In genomic region chr13:77337159-77337558, GRCh38 we compare ENCODE assay signal across 30 cellular contexts. TPM values are rescaled to one million over a fixed set of nuclear protein-coding genes. Genes with fewer than 3 reads are reported as not detected.
DNase-seq lines count a peak whose midpoint lies in the region; ATAC-seq, FAIRE-seq and TF ChIP-seq lines count a peak whose summit lies in the region.
"Had no signal": no experiment of that assay in that cellular context is flagged by ENCODE, and none has a peak within 500 bp of the region (broad histone marks: within the 10 kb centered on the region; RNA-seq: fewer than 3 reads in every experiment).

No MANE protein-coding gene starts in this region.

- POLR2A ChIA-PET in PC-9 (lab: Charles Lee; ENCODE audit: unreplicated experiment) (no interaction called here), A673 (lab: Charles Lee; ENCODE audit: low non-redundant PET) (interaction anchor here (0.5 kb wide), 1 partner anchor 447 kb away, joined by 3 read pairs; no protein-coding TSS in a partner anchor)

- H3K4me2 ChIP-seq in PC-9: no peak overlapping the region
- H3K4me2 ChIP-seq in keratinocyte (ENCODE audit: control insufficient read depth, extremely low read depth, insufficient read depth, low read depth, low read length): no peak overlapping the region
- no peak overlapping the region for H3K4me2 ChIP-seq in mesendoderm (ENCODE audit: low read length)

- whole genome bisulfite sequencing in mesendoderm (ENCODE audit: extremely low coverage, insufficient coverage, low lambda C conversion rate): no CpG with 5 or more reads among the region's 3 CpGs

- H3K79me2 ChIP-seq in PC-9 (ENCODE audit: low read depth) (no peaks in the 10 kb centered on the region), keratinocyte (ENCODE audit: control insufficient read depth, insufficient read depth, low read length) (no peaks in the 10 kb centered on the region), mesendoderm (ENCODE audit: control insufficient read depth, insufficient read depth, low read length) (no peaks in the 10 kb centered on the region)

- no peak overlapping the region for H2BK15ac ChIP-seq in mesendoderm (replicated peaks; ENCODE audit: low read depth)

- H3K27ac ChIP-seq in PC-9: no peak overlapping the region
- H3K27ac ChIP-seq in keratinocyte (ENCODE audit: control insufficient read depth, insufficient read depth, low read length): no peak overlapping the region
- no peak overlapping the region for H3K27ac ChIP-seq in A673 (ENCODE audit: low read depth, low read length, poor library complexity, severe bottlenecking)
- H3K27ac ChIP-seq in mesendoderm (ENCODE audit: low read depth, low read length): no peak overlapping the region
- H3K27ac ChIP-seq: left ventricle myocardium inferior, prostate gland, sigmoid colon, SJSA1 had no signal

- no peak overlapping the region for H2AK5ac ChIP-seq in mesendoderm (ENCODE audit: low read length)

- CTCF ChIA-PET in PC-9 (lab: Charles Lee): no interaction called here
- CTCF ChIA-PET in A673 (lab: Charles Lee): no interaction called here

- H3K4me3 ChIP-seq in PC-9: no peak overlapping the region
- H3K4me3 ChIP-seq in keratinocyte (ENCODE audit: control insufficient read depth in 2 of 3, extremely low read depth in 1 of 3, insufficient read depth in 2 of 3, low read depth in 1 of 3, low read length in 3 of 3): no peak overlapping the region
- no peak overlapping the region for H3K4me3 ChIP-seq in A673 (ENCODE audit: low read depth, low read length, poor library complexity, severe bottlenecking)
- no peak overlapping the region for H3K4me3 ChIP-seq in mesendoderm (ENCODE audit: low read length)
- H3K4me3 ChIP-seq: K562, left ventricle myocardium inferior, MG63, prostate gland, sigmoid colon, SJSA1 had no signal

- no peaks in the 10 kb centered on the region for H3K9me1 ChIP-seq in keratinocyte (ENCODE audit: control insufficient read depth, extremely low read depth, insufficient read depth, low read length)

- no peaks in the 10 kb centered on the region for H3K36me3 Mint-ChIP-seq in IgD-negative memory B cell
- H3K36me3 Mint-ChIP-seq in HFFc6 (ENCODE audit: low read depth): no peaks in the 10 kb centered on the region
- H3K36me3 Mint-ChIP-seq: mesothelial cell of epicardium; stimulated activated effector memory CD8-positive, alpha-beta T cell treated with anti-CD3 and anti-CD28 coated beads, Interleukin-12 subunit alpha, Interleukin-12 subunit beta, amount 100 ng/mL, for 72 hours had no signal

- H3K27me3 ChIP-seq in PC-9 (ENCODE audit: insufficient read depth, low read depth) (no peaks in the 10 kb centered on the region), keratinocyte (ENCODE audit: control insufficient read depth, extremely low read depth, insufficient read depth, low read length) (peaks cover 4% of the 10 kb centered on the region), A673 (replicated peaks; ENCODE audit: insufficient read depth, low read depth, low read length, poor library complexity) (no peaks in the 10 kb centered on the region), mesendoderm (ENCODE audit: insufficient read depth, low read length, poor library complexity) (no peaks in the 10 kb centered on the region)
- H3K27me3 ChIP-seq: MG63, sigmoid colon, SJSA1 had no signal

- FAIRE-seq in D721Med (lab: Jason Lieb, UNC) (peak; percentile 11), keratinocyte (lab: Jason Lieb, UNC) (peak; percentile 46)
- FAIRE-seq: astrocyte, H54, K562, TTC549 had no signal

- no peak overlapping the region for H2BK5ac ChIP-seq in mesendoderm (ENCODE audit: low read length)

- H3K9ac ChIP-seq in keratinocyte (ENCODE audit: control insufficient read depth, extremely low read depth, insufficient read depth, low read length) (no peak overlapping the region), mesendoderm (ENCODE audit: low read length) (no peak overlapping the region)

- H3K56ac ChIP-seq in mesendoderm (ENCODE audit: low read length): no peak overlapping the region

- no peak overlapping the region for H3K4ac ChIP-seq in mesendoderm (ENCODE audit: low read depth, low read length)

- no peak overlapping the region for H4K8ac ChIP-seq in mesendoderm (ENCODE audit: low read depth, low read length)

- intact Hi-C loops in PC-9 (cut with micrococcal nuclease; ENCODE audit: unreplicated experiment): no loop called here
- intact Hi-C loops in A673 (cut with micrococcal nuclease; ENCODE audit: unreplicated experiment): no loop called here

- H2AFZ ChIP-seq in PC-9 (0 out of 2 replicates have a peak overlapping the region, but pooled peaks have one; percentile 53), keratinocyte (ENCODE audit: control insufficient read depth, low read length) (no peak overlapping the region)

- DNase-seq in D721Med (ENCODE audit: insufficient read length, low spot score): no peak
- DNase-seq in PC-9: no peak
- no peak for DNase-seq in keratinocyte (ENCODE audit: low read depth, low spot score)
- no peak for DNase-seq in A673 (ENCODE audit: low spot score)
- no peak for DNase-seq in mesendoderm
- DNase-seq in HFFc6: no peak
- DNase-seq: activated effector memory CD4-positive, alpha-beta T cell treated with anti-CD3 and anti-CD28 coated beads, Interleukin-2, amount 50 U/mL, for 16 hours; activated naive CD8-positive, alpha-beta T cell treated with anti-CD3 and anti-CD28 coated beads, Interleukin-2, amount 10 ng/mL, durations not matched to agents 7 days and 5 days; activated T-cell treated with anti-CD3 and anti-CD28 coated beads, Interleukin-2, amount 50 U/mL, for 1 hour; Calu3; left ventricle myocardium inferior; MG63; naive thymus-derived CD4-positive, alpha-beta T cell; NCI-H1436 treated with DMSO at 0.1 percent for 48 hours; NCI-H524; NK-92 treated with Interleukin-12 subunit alpha and Interleukin-12 subunit beta, amount 100 ng/mL, for 24 hours; nucleus accumbens; sigmoid colon; stimulated activated CD4-positive, alpha-beta T cell treated with anti-CD3 and anti-CD28 coated beads, Interleukin-4, amount 100 ng/mL, for 24 hours; T-helper 1 cell had no signal

- no peak for TF ChIP-seq CTCF in D721Med (IDR thresholded peaks at IDR 0.05; ENCODE audit: insufficient read depth, missing control alignments)
- no peak for TF ChIP-seq CTCF in PC-9 (conservative IDR thresholded peaks at IDR 0.05)
- peak in 1 of 3 experiments; percentile 27 for TF ChIP-seq CTCF in keratinocyte (optimal IDR thresholded peaks at IDR 0.05 in 1 of 3, IDR thresholded peaks at IDR 0.05 in 1 of 3, conservative IDR thresholded peaks at IDR 0.05 in 1 of 3; ENCODE audit: extremely low read depth in 1 of 3, insufficient read depth in 2 of 3, low read length in 3 of 3)
- TF ChIP-seq CTCF in A673 (conservative IDR thresholded peaks at IDR 0.05; ENCODE audit: low read depth, low read length): no peak
- no peak for TF ChIP-seq CTCF in HFFc6 (IDR thresholded peaks at IDR 0.05)

- H3K79me1 ChIP-seq in mesendoderm (ENCODE audit: low read length): no peaks in the 10 kb centered on the region

- H3K9me3 Mint-ChIP-seq in IgD-negative memory B cell: no peaks in the 10 kb centered on the region
- H3K9me3 Mint-ChIP-seq in HFFc6: no peaks in the 10 kb centered on the region
- H3K9me3 Mint-ChIP-seq: stimulated activated effector memory CD8-positive, alpha-beta T cell treated with anti-CD3 and anti-CD28 coated beads, Interleukin-12 subunit alpha, Interleukin-12 subunit beta, amount 100 ng/mL, for 72 hours had no signal

- H3K36me3 ChIP-seq in PC-9 (ENCODE audit: low read depth) (no peaks in the 10 kb centered on the region), keratinocyte (ENCODE audit: control insufficient read depth in 2 of 2, extremely low read depth in 1 of 2, insufficient read depth in 2 of 2, low read length in 2 of 2) (no peaks in the 10 kb centered on the region), A673 (ENCODE audit: insufficient read depth, low read length, poor library complexity, severe bottlenecking) (no peaks in the 10 kb centered on the region), mesendoderm (ENCODE audit: control insufficient read depth, insufficient read depth, low read length) (no peaks in the 10 kb centered on the region)
- H3K36me3 ChIP-seq: left ventricle myocardium inferior, MG63, prostate gland, sigmoid colon, SJSA1 had no signal

- BruUV-seq in PC-9 (replicated peaks; lab: Mats Ljungman, UMichigan) (no TSS peak), A673 (replicated peaks; lab: Mats Ljungman, UMichigan) (no TSS peak)

- peaks cover 46 to 56% (median 47%) of the 10 kb centered on the region in 3 donors for H3K4me1 Mint-ChIP-seq in IgD-negative memory B cell
- peaks cover 8% of the 10 kb centered on the region; the same call in 1 of the 2 replicates for H3K4me1 Mint-ChIP-seq in HFFc6 (ENCODE audit: low read depth)
- H3K4me1 Mint-ChIP-seq: mesothelial cell of epicardium had no signal

- H3K27ac Mint-ChIP-seq in IgD-negative memory B cell: peak overlapping the region; percentile 25 to 94 (median 32)
- H3K27ac Mint-ChIP-seq in HFFc6: no peak overlapping the region
- H3K27ac Mint-ChIP-seq: activated naive CD8-positive, alpha-beta T cell treated with anti-CD3 and anti-CD28 coated beads, Interleukin-2, amount 10 ng/mL, durations not matched to agents 7 days and 5 days; mesothelial cell of epicardium had no signal

- H4K20me1 ChIP-seq in PC-9 (ENCODE audit: insufficient read depth): no peaks in the 10 kb centered on the region
- no peaks in the 10 kb centered on the region for H4K20me1 ChIP-seq in keratinocyte (ENCODE audit: control insufficient read depth, extremely low read depth, insufficient read depth, low read length)

- no peak overlapping the region for H2BK120ac ChIP-seq in mesendoderm (ENCODE audit: low read depth, low read length)

- dilution Hi-C loops in keratinocyte (cut with MboI; ENCODE audit: extremely low pct_ligation_motif_present, low sequenced_read_pairs): no loop called here

- no peaks in the 10 kb centered on the region for H3F3A ChIP-seq in PC-9 (ENCODE audit: insufficient read depth, low read depth)

- no peak overlapping the region for H3K23ac ChIP-seq in mesendoderm (ENCODE audit: low read length)

- H3K4me1 ChIP-seq in PC-9 (replicated peaks; ENCODE audit: insufficient read depth) (no peaks in the 10 kb centered on the region), keratinocyte (ENCODE audit: control insufficient read depth, extremely low read depth, insufficient read depth, low read length) (no peaks in the 10 kb centered on the region), A673 (ENCODE audit: insufficient read depth, low read length, poor library complexity, severe bottlenecking) (no peaks in the 10 kb centered on the region), mesendoderm (ENCODE audit: control insufficient read depth, low read depth, low read length) (no peaks in the 10 kb centered on the region)
- H3K4me1 ChIP-seq: left ventricle myocardium inferior, prostate gland, sigmoid colon, SJSA1 had no signal

- no peaks in the 10 kb centered on the region for H3K9me3 ChIP-seq in PC-9 (ENCODE audit: insufficient read depth, low read depth)
- no peaks in the 10 kb centered on the region for H3K9me3 ChIP-seq in keratinocyte (ENCODE audit: control insufficient read depth, low read depth, low read length)
- no peaks in the 10 kb centered on the region for H3K9me3 ChIP-seq in A673 (ENCODE audit: low read depth, low read length, poor library complexity, severe bottlenecking)
- H3K9me3 ChIP-seq: left ventricle myocardium inferior, MG63, prostate gland, sigmoid colon, SJSA1 had no signal

- no peaks in the 10 kb centered on the region for H3K27me3 Mint-ChIP-seq in IgD-negative memory B cell
- H3K27me3 Mint-ChIP-seq in HFFc6 (ENCODE audit: insufficient read depth): peaks cover 11% of the 10 kb centered on the region

- ATAC-seq in HG03378 (IDR thresholded peaks at IDR 0.05; ENCODE audit: unreplicated experiment): no peak
- ATAC-seq: K562; naive thymus-derived CD4-positive, alpha-beta T cell; stimulated activated effector memory CD8-positive, alpha-beta T cell treated with anti-CD3 and anti-CD28 coated beads, Interleukin-12 subunit alpha, Interleukin-12 subunit beta, amount 100 ng/mL, for 72 hours had no signal

- no peak overlapping the region for H4K5ac ChIP-seq in mesendoderm (ENCODE audit: low read length)

- no peak overlapping the region for H3K18ac ChIP-seq in mesendoderm (ENCODE audit: low read length)

- H3K9me2 ChIP-seq in PC-9 (ENCODE audit: insufficient read depth): peaks cover 5% of the 10 kb centered on the region; the same call in 1 of the 2 replicates

- H3K4me3 Mint-ChIP-seq in IgD-negative memory B cell: peak overlapping the region in 2 of 4 donors; percentile 5 to 74
- H3K4me3 Mint-ChIP-seq in HFFc6: no peak overlapping the region
- H3K4me3 Mint-ChIP-seq: activated naive CD8-positive, alpha-beta T cell treated with anti-CD3 and anti-CD28 coated beads, Interleukin-2, amount 10 ng/mL, durations not matched to agents 7 days and 5 days; mesothelial cell of epicardium; stimulated activated effector memory CD8-positive, alpha-beta T cell treated with anti-CD3 and anti-CD28 coated beads, Interleukin-12 subunit alpha, Interleukin-12 subunit beta, amount 100 ng/mL, for 72 hours had no signal

RNA-seq across cellular contexts. Expression of gene MYCBP2, which starts 10.3 kb away (rescaled TPM):
- 78.2 TPM for polyA plus RNA-seq in IgD-negative memory B cell
- 51.6 and 55.6 TPM in 2 replicates for total RNA-seq in PC-9 (2021)
- 31.3 to 43.8 TPM (median 34.8 TPM) in 3 replicates for polyA plus RNA-seq in keratinocyte
- polyA plus RNA-seq in keratinocyte (2011; ENCODE audit: low read depth): 46.7 TPM
- polyA plus RNA-seq in keratinocyte (2011; cell fraction: cytosol; rRNA removed): 22.6 and 30.3 TPM in 2 replicates
- polyA plus RNA-seq in keratinocyte (2011; cell fraction: nucleus; rRNA removed): 87.7 and 116 TPM in 2 replicates
- polyA plus RNA-seq in keratinocyte (2012; ENCODE audit: low replicate concordance): 37.3 and 39.7 TPM in 2 replicates
- polyA minus RNA-seq in keratinocyte: 45.7 to 129 TPM (median 73.1 TPM) in 3 replicates
- 32.6 TPM for polyA minus RNA-seq in keratinocyte (2011; cell fraction: cytosol; rRNA and poly(A)+ RNA removed)
- 144 and 260 TPM in 2 replicates for polyA minus RNA-seq in keratinocyte (2011; cell fraction: nucleus; rRNA and poly(A)+ RNA removed)
- 55.5 and 57.8 TPM in 2 replicates for total RNA-seq in A673 (2021)
- polyA plus RNA-seq in mesendoderm (2013, experiment 1 of 2): 19.4 TPM
- polyA plus RNA-seq in mesendoderm (2013, experiment 2 of 2): 19.5 TPM
- total RNA-seq in HFFc6 (2021; fragmentation: NEBNext Ultra II Directional; extraction: Animal tissue kit (Norgen Biotek cat#: 25700)): 10 to 100 TPM; 52.7 to 66.3 (median 54.9) TPM
